24 cellular contexts compared by ENCODE assay signal in the genomic region with DNA sequence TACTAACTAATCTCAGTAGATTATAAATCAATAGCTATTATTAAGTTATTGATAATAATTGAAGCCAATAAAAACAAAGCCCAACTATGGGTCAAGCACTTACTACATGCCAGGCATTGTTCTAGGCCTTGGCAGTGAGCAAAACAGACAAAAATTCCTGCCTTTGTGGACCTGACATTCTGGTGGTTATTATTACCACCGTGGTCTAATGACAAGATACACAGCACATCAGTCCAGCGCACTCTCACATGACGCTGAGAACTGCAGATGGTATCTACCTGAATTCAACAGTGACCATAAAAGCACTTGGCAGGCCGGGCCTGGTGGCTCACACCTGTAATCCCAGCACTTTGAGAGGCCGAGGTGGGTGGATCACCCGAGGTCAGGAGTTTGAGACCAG.
"Had no signal": no experiment of that assay in that cellular context is flagged by ENCODE, and none has a peak within 500 bp of the region (broad histone marks: within the 10 kb centered on the region; RNA-seq: fewer than 3 reads in every experiment).

No MANE protein-coding gene starts in this region.

- H3K36me3 ChIP-seq: ovary had no signal

- DNase-seq: natural killer cell; occipital lobe; ovary; psoas muscle; right cardiac atrium; small intestine; stimulated activated CD4-positive, alpha-beta T cell treated with anti-CD3 and anti-CD28 coated beads, Interleukin-15, amount 100 ng/mL, for 24 hours; stimulated activated CD4-positive, alpha-beta T cell treated with anti-CD3 and anti-CD28 coated beads, Interleukin-2, amount 100 ng/mL, for 24 hours; stimulated activated CD4-positive, alpha-beta T cell treated with anti-CD3 and anti-CD28 coated beads, Interleukin-2, amount 100 ng/mL, for 48 hours; stimulated activated CD4-positive, alpha-beta T cell treated with anti-CD3 and anti-CD28 coated beads, Interleukin-4, amount 100 ng/mL, for 24 hours; stimulated activated naive B cell treated with anti-CD40 and anti-IgM and Interleukin-4, amounts not matched to agents 10 μg/mL and 1 μg/mL and 100 μg/mL, for 72 hours; stimulated activated naive CD4-positive, alpha-beta T cell treated with Interleukin-2 at 50 U/mL for 16 hours; stomach; thyroid gland; trophoblast cell; upper lobe of left lung had no signal

- H3K4me1 ChIP-seq: parathyroid adenoma, psoas muscle, stomach, upper lobe of left lung, vagina had no signal

- H3K27me3 ChIP-seq: neural progenitor cell, ovary, stomach, thyroid gland, tibial nerve, upper lobe of left lung, vagina had no signal

- FAIRE-seq: small intestine, urothelium cell line had no signal

- H3K4me2 ChIP-seq: neural progenitor cell had no signal

- H3K9ac ChIP-seq: neural progenitor cell, parathyroid adenoma had no signal

- ATAC-seq: natural killer cell; psoas muscle; right cardiac atrium; sciatic nerve; stimulated activated effector memory CD8-positive, alpha-beta T cell treated with anti-CD3 and anti-CD28 coated beads, Interleukin-12 subunit alpha, Interleukin-12 subunit beta, amount 100 ng/mL, for 72 hours; stimulated activated naive B cell treated with anti-CD40 and anti-IgM and Interleukin-4, amounts not matched to agents 10 μg/mL and 1 μg/mL and 100 μg/mL, for 72 hours had no signal

- H3K4me3 ChIP-seq: neural progenitor cell, ovary, psoas muscle, stomach, thoracic aorta, thyroid gland, tibial nerve, upper lobe of left lung, vagina had no signal

- H2AFZ ChIP-seq: neural progenitor cell, parathyroid adenoma had no signal

- H3K9me3 ChIP-seq: ovary, psoas muscle, stomach, thoracic aorta, thyroid gland, tibial nerve, upper lobe of left lung, vagina had no signal

- H3K27ac ChIP-seq: neural progenitor cell, ovary, parathyroid adenoma, psoas muscle, stomach, thoracic aorta, thyroid gland, tibial nerve, upper lobe of left lung, vagina had no signal
